ENCODE assay signal across 20 cellular contexts in genomic region chr7:127907110-127907509, GRCh38.
DNase-seq lines count a peak whose midpoint lies in the region; ATAC-seq and TF ChIP-seq lines count a peak whose summit lies in the region.
"Had no signal": no experiment of that assay in that cellular context is flagged by ENCODE, and none has a peak within 500 bp of the region (broad histone marks: within the 10 kb centered on the region; RNA-seq: fewer than 3 reads in every experiment).

No MANE protein-coding gene starts in this region.

- H3K9me3 ChIP-seq in Karpas-422 (ENCODE audit: low read length) (no peaks in the 10 kb centered on the region), liver (ENCODE audit: control insufficient read depth in 4 of 4, low read length in 3 of 4) (no peaks in the 10 kb centered on the region)
- H3K9me3 ChIP-seq: BLaER1, body of pancreas, thoracic aorta had no signal

- TF ChIP-seq RAD21 in liver (IDR thresholded peaks at IDR 0.05), result no peak

- H3K9me3 Mint-ChIP-seq in activated CD4-positive, alpha-beta T cell treated with anti-CD3 and anti-CD28 coated beads, Interleukin-2, amount 10 ng/mL, durations not matched to agents 24 days and 14 days, result no peaks in the 10 kb centered on the region
- no peaks in the 10 kb centered on the region for H3K9me3 Mint-ChIP-seq in activated T-helper 17 cell treated with anti-CD3 and anti-CD28 coated beads, Interleukin-2, amount 50 U/mL, for 72 hours
- H3K9me3 Mint-ChIP-seq: activated naive CD8-positive, alpha-beta T cell treated with anti-CD3 and anti-CD28 coated beads, Interleukin-2, amount 10 ng/mL, durations not matched to agents 7 days and 5 days; neural crest cell; stimulated activated memory B cell treated with anti-CD40 and anti-IgM and Interleukin-4, amounts not matched to agents 10 μg/mL and 1 μg/mL and 100 μg/mL, for 72 hours had no signal

- no peak overlapping the region for H3K4me3 ChIP-seq in Karpas-422 (ENCODE audit: low read length)
- H3K4me3 ChIP-seq in liver (ENCODE audit: low read depth in 1 of 3, low read length in 3 of 3), result no peak overlapping the region
- H3K4me3 ChIP-seq: BLaER1, body of pancreas, thoracic aorta had no signal

- peaks cover 86% of the 10 kb centered on the region for H3K79me2 ChIP-seq in Karpas-422 (ENCODE audit: low read length)

- peaks cover 47% of the 10 kb centered on the region for H3K4me1 Mint-ChIP-seq in activated CD4-positive, alpha-beta T cell treated with anti-CD3 and anti-CD28 coated beads, Interleukin-2, amount 10 ng/mL, durations not matched to agents 24 days and 14 days
- H3K4me1 Mint-ChIP-seq in activated T-helper 17 cell treated with anti-CD3 and anti-CD28 coated beads, Interleukin-2, amount 50 U/mL, for 72 hours, result peaks cover 41% of the 10 kb centered on the region

- WGBS in liver, result 64% methylated on average over 3 of the region's 3 CpGs

- peak overlapping the region; percentile 58; the same call in 1 of the 2 replicates for H3K9ac ChIP-seq in Karpas-422 (ENCODE audit: low read length)
- no peak overlapping the region for H3K9ac ChIP-seq in liver (ENCODE audit: low read depth in 1 of 2, low read length in 2 of 2)
- H3K9ac ChIP-seq: BLaER1 had no signal

- peaks cover 11% of the 10 kb centered on the region for H3K36me3 ChIP-seq in Karpas-422 (ENCODE audit: insufficient read depth, low read length)
- peaks cover 0 to 6% (median 0%) of the 10 kb centered on the region in 4 donors for H3K36me3 ChIP-seq in liver (ENCODE audit: control insufficient read depth in 4 of 4, insufficient read depth in 3 of 4, low read depth in 1 of 4, low read length in 3 of 4)

- H3K4me2 ChIP-seq in Karpas-422 (ENCODE audit: low read depth, low read length, poor library complexity, severe bottlenecking), result peak overlapping the region; percentile 76
- H3K4me2 ChIP-seq: BLaER1 had no signal

- ATAC-seq in activated T-helper 17 cell treated with anti-CD3 and anti-CD28 coated beads, Interleukin-2, amount 50 U/mL, for 72 hours (replicated peaks), result no peak
- ATAC-seq: stimulated activated memory B cell treated with anti-CD40 and anti-IgM and Interleukin-4, amounts not matched to agents 10 μg/mL and 1 μg/mL and 100 μg/mL, for 72 hours had no signal

- TF ChIP-seq CTCF in liver (IDR thresholded peaks at IDR 0.05; ENCODE audit: low read depth, low read length, missing input control), result no peak

- peak overlapping the region; percentile 60 for H3K27ac Mint-ChIP-seq in activated CD4-positive, alpha-beta T cell treated with anti-CD3 and anti-CD28 coated beads, Interleukin-2, amount 10 ng/mL, durations not matched to agents 24 days and 14 days
- H3K27ac Mint-ChIP-seq in activated T-helper 17 cell treated with anti-CD3 and anti-CD28 coated beads, Interleukin-2, amount 50 U/mL, for 72 hours, result peak overlapping the region; percentile 69
- H3K27ac Mint-ChIP-seq: activated naive CD8-positive, alpha-beta T cell treated with anti-CD3 and anti-CD28 coated beads, Interleukin-2, amount 10 ng/mL, durations not matched to agents 7 days and 5 days; stimulated activated memory B cell treated with anti-CD40 and anti-IgM and Interleukin-4, amounts not matched to agents 10 μg/mL and 1 μg/mL and 100 μg/mL, for 72 hours had no signal

- intact Hi-C loops in activated CD4-positive, alpha-beta T cell treated with anti-CD3 and anti-CD28 coated beads, Interleukin-2, amount 10 ng/mL, durations not matched to agents 24 days and 14 days (cut with micrococcal nuclease), result loop anchor here (5.0 kb wide), 1 partner anchor 200 kb away; no protein-coding TSS in a partner anchor

- no peak overlapping the region for H2AFZ ChIP-seq in Karpas-422 (ENCODE audit: low read length)

- DNase-seq in activated CD4-positive, alpha-beta T cell treated with anti-CD3 and anti-CD28 coated beads, Interleukin-2, amount 10 ng/mL, durations not matched to agents 24 days and 14 days, result no peak
- DNase-seq in activated CD4-positive, alpha-beta T cell treated with anti-CD3 and anti-CD28 coated beads, Interleukin-2, amount 50 U/mL, for 4 hours, result no peak
- DNase-seq in Karpas-422 (no peak), GDM1 (lab: John Stamatoyannopoulos, UW) (no peak), DMS79 treated with DMSO at 0.1 percent for 48 hours (lab: John Stamatoyannopoulos, UW) (no peak), T-helper 1 cell (no peak)
- DNase-seq: activated CD4-positive, alpha-beta T cell treated with anti-CD3 and anti-CD28 coated beads, Interleukin-2, amount 50 U/mL, for 48 hours; activated naive CD8-positive, alpha-beta T cell treated with anti-CD3 and anti-CD28 coated beads, Interleukin-2, amount 10 ng/mL, durations not matched to agents 7 days and 5 days; activated T-cell treated with anti-CD3 and anti-CD28 coated beads, Interleukin-2, amount 50 U/mL, for 1 hour; body of pancreas; effector CD8-positive, alpha-beta T cell; midbrain; NCI-H510A; posterior cingulate gyrus had no signal

- H3K27ac ChIP-seq in Karpas-422 (ENCODE audit: low read length) (peak overlapping the region; percentile 86), liver (ENCODE audit: low read depth in 1 of 2, low read length in 2 of 2) (no peak overlapping the region)
- H3K27ac ChIP-seq: BLaER1, body of pancreas, thoracic aorta had no signal

- H3K36me3 Mint-ChIP-seq in activated CD4-positive, alpha-beta T cell treated with anti-CD3 and anti-CD28 coated beads, Interleukin-2, amount 10 ng/mL, durations not matched to agents 24 days and 14 days (ENCODE audit: low read depth), result peaks cover 42% of the 10 kb centered on the region
- H3K36me3 Mint-ChIP-seq in activated T-helper 17 cell treated with anti-CD3 and anti-CD28 coated beads, Interleukin-2, amount 50 U/mL, for 72 hours (ENCODE audit: low read depth), result peaks cover 82% of the 10 kb centered on the region

- H3K4me3 Mint-ChIP-seq in activated CD4-positive, alpha-beta T cell treated with anti-CD3 and anti-CD28 coated beads, Interleukin-2, amount 10 ng/mL, durations not matched to agents 24 days and 14 days, result no peak overlapping the region
- H3K4me3 Mint-ChIP-seq in activated T-helper 17 cell treated with anti-CD3 and anti-CD28 coated beads, Interleukin-2, amount 50 U/mL, for 72 hours, result peak overlapping the region; percentile 13
- H3K4me3 Mint-ChIP-seq: activated naive CD8-positive, alpha-beta T cell treated with anti-CD3 and anti-CD28 coated beads, Interleukin-2, amount 10 ng/mL, durations not matched to agents 7 days and 5 days; neural crest cell; stimulated activated memory B cell treated with anti-CD40 and anti-IgM and Interleukin-4, amounts not matched to agents 10 μg/mL and 1 μg/mL and 100 μg/mL, for 72 hours had no signal

- H3K4me1 ChIP-seq in Karpas-422 (ENCODE audit: low read length), result peaks cover 70% of the 10 kb centered on the region
- peaks cover 1 to 8% (median 4%) of the 10 kb centered on the region in 4 donors for H3K4me1 ChIP-seq in liver (ENCODE audit: control insufficient read depth in 4 of 4, insufficient read depth in 4 of 4, low read length in 3 of 4)

- H3K9me2 ChIP-seq in Karpas-422 (replicated peaks; ENCODE audit: insufficient read depth, low read length), result no peaks in the 10 kb centered on the region

- H4K20me1 ChIP-seq in Karpas-422 (ENCODE audit: insufficient read depth, low read depth, low read length), result no peaks in the 10 kb centered on the region

- H3K27me3 ChIP-seq in Karpas-422 (ENCODE audit: low read length) (no peaks in the 10 kb centered on the region), liver (ENCODE audit: control insufficient read depth in 4 of 4, insufficient read depth in 4 of 4, low read length in 3 of 4) (no peaks in the 10 kb centered on the region)
- H3K27me3 ChIP-seq: BLaER1, body of pancreas had no signal

- no peaks in the 10 kb centered on the region for H3K27me3 Mint-ChIP-seq in activated CD4-positive, alpha-beta T cell treated with anti-CD3 and anti-CD28 coated beads, Interleukin-2, amount 10 ng/mL, durations not matched to agents 24 days and 14 days
- H3K27me3 Mint-ChIP-seq in activated T-helper 17 cell treated with anti-CD3 and anti-CD28 coated beads, Interleukin-2, amount 50 U/mL, for 72 hours, result no peaks in the 10 kb centered on the region
- H3K27me3 Mint-ChIP-seq: activated naive CD8-positive, alpha-beta T cell treated with anti-CD3 and anti-CD28 coated beads, Interleukin-2, amount 10 ng/mL, durations not matched to agents 7 days and 5 days; stimulated activated memory B cell treated with anti-CD40 and anti-IgM and Interleukin-4, amounts not matched to agents 10 μg/mL and 1 μg/mL and 100 μg/mL, for 72 hours had no signal

TF ChIP-seq in liver, 16 proteins besides CTCF, POLR2A, EP300 and RAD21:
- no peak for TF ChIP-seq GABPA (IDR thresholded peaks at IDR 0.05 in 1 of 2, conservative IDR thresholded peaks at IDR 0.05 in 1 of 2)
- TF ChIP-seq NR2F2 (IDR thresholded peaks at IDR 0.05), result no peak
- TF ChIP-seq EGR1 (IDR thresholded peaks at IDR 0.05; ENCODE audit: low read depth in 2 of 2), result no peak
- no peak for TF ChIP-seq REST (IDR thresholded peaks at IDR 0.05)
- peak; percentile 5 for TF ChIP-seq FOXA2 (IDR thresholded peaks at IDR 0.05)
- TF ChIP-seq FOXA1 (IDR thresholded peaks at IDR 0.05), result no peak
